In the genomic region with DNA sequence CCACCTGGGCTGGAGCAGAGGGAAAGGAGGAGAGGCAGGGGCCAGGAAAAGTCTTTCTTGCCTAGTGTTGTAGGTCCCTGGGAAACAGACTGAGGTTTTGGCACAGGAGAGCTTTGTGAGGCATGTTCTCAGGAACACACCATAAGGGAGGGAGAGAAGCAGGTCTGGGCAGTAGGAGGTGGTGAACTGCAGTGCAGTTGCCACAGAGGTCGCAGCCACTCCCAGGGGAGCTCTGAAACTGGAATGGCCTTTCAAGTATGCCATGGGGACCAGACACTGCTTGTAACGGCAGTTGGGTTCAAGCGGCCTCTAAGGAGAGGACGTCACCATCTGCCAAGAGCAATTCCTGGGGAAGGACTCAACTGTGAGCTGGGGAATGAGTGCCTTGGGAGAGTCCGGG, we compare ENCODE assay signal across 24 cellular contexts. TPM values are rescaled to one million over a fixed set of nuclear protein-coding genes. Genes with fewer than 3 reads are reported as not detected.
"Had no signal": no experiment of that assay in that cellular context is flagged by ENCODE, and none has a peak within 500 bp of the region (broad histone marks: within the 10 kb centered on the region; RNA-seq: fewer than 3 reads in every experiment).

No MANE protein-coding gene starts in this region.

- H3K36me3 ChIP-seq: ascending aorta, gastrocnemius medialis, heart left ventricle, transverse colon had no signal

- H3K27me3 ChIP-seq: ascending aorta, gastrocnemius medialis had no signal

- H3K27ac ChIP-seq: ascending aorta, gastrocnemius medialis, heart left ventricle, transverse colon had no signal

- DNase-seq: activated CD4-positive, alpha-beta T cell treated with anti-CD3 and anti-CD28 coated beads, Interleukin-2, amount 10 ng/mL, durations not matched to agents 7 days and 5 days; activated CD8-positive, alpha-beta memory T cell treated with anti-CD3 and anti-CD28 coated beads, Interleukin-2, amount 50 U/mL, for 4 hours; activated naive CD4-positive, alpha-beta T cell treated with anti-CD3 and anti-CD28 coated beads, Interleukin-2, amount 10 ng/mL, durations not matched to agents 7 days and 5 days; activated T-cell treated with anti-CD3 and anti-CD28 coated beads, Interleukin-2, amount 50 U/mL, for 4 hours; cerebellar nuclear complex; effector CD4-positive, alpha-beta T cell; gastrocnemius medialis; heart left ventricle; kidney; midbrain; occipital lobe; posterior cingulate gyrus; retina; stimulated activated CD4-positive, alpha-beta T cell treated with anti-CD3 and anti-CD28 coated beads, Interleukin-2, amount 100 ng/mL, for 24 hours; T-helper 1 cell; T1000; transverse colon had no signal

- H3K9me3 Mint-ChIP-seq: activated CD4-positive, alpha-beta T cell treated with anti-CD3 and anti-CD28 coated beads, Interleukin-2, amount 10 ng/mL, durations not matched to agents 7 days and 5 days; activated naive CD4-positive, alpha-beta T cell treated with anti-CD3 and anti-CD28 coated beads, Interleukin-2, amount 10 ng/mL, durations not matched to agents 7 days and 5 days had no signal

- H3K4me1 ChIP-seq: ascending aorta, gastrocnemius medialis, heart left ventricle, transverse colon had no signal

- H3K9me3 ChIP-seq: ascending aorta, gastrocnemius medialis, transverse colon had no signal

- H3K27ac Mint-ChIP-seq: activated CD4-positive, alpha-beta T cell treated with anti-CD3 and anti-CD28 coated beads, Interleukin-2, amount 10 ng/mL, durations not matched to agents 7 days and 5 days; activated naive CD4-positive, alpha-beta T cell treated with anti-CD3 and anti-CD28 coated beads, Interleukin-2, amount 10 ng/mL, durations not matched to agents 7 days and 5 days; stimulated activated naive CD8-positive, alpha-beta T cell treated with anti-CD3 and anti-CD28 coated beads, Interleukin-15, Interleukin-2, amounts not matched to agents 100 ng/mL and 50 ng/mL, for 24 hours had no signal

- H3K4me1 Mint-ChIP-seq: activated CD4-positive, alpha-beta T cell treated with anti-CD3 and anti-CD28 coated beads, Interleukin-2, amount 10 ng/mL, durations not matched to agents 7 days and 5 days; activated naive CD4-positive, alpha-beta T cell treated with anti-CD3 and anti-CD28 coated beads, Interleukin-2, amount 10 ng/mL, durations not matched to agents 7 days and 5 days had no signal

- H3K4me3 Mint-ChIP-seq: activated CD4-positive, alpha-beta T cell treated with anti-CD3 and anti-CD28 coated beads, Interleukin-2, amount 10 ng/mL, durations not matched to agents 7 days and 5 days; activated naive CD4-positive, alpha-beta T cell treated with anti-CD3 and anti-CD28 coated beads, Interleukin-2, amount 10 ng/mL, durations not matched to agents 7 days and 5 days; activated T-cell treated with anti-CD3 and anti-CD28 coated beads, Interleukin-2, amount 50 U/mL, for 4 hours; stimulated activated naive CD8-positive, alpha-beta T cell treated with anti-CD3 and anti-CD28 coated beads, Interleukin-15, Interleukin-2, amounts not matched to agents 100 ng/mL and 50 ng/mL, for 24 hours had no signal

- H3K36me3 Mint-ChIP-seq: activated naive CD4-positive, alpha-beta T cell treated with anti-CD3 and anti-CD28 coated beads, Interleukin-2, amount 10 ng/mL, durations not matched to agents 7 days and 5 days had no signal

- ATAC-seq: activated CD4-positive, CD25-positive, alpha-beta regulatory T cell treated with anti-CD3 and anti-CD28 coated beads, Interleukin-2, amount 50 U/mL, for 24 hours; activated T-cell treated with anti-CD3 and anti-CD28 coated beads, Interleukin-2, amount 50 U/mL, for 4 hours; gastrocnemius medialis; heart left ventricle; left lobe of liver had no signal

- H3K4me3 ChIP-seq: ascending aorta, gastrocnemius medialis, heart left ventricle, lung, transverse colon had no signal

- H3K27me3 Mint-ChIP-seq: activated CD4-positive, alpha-beta T cell treated with anti-CD3 and anti-CD28 coated beads, Interleukin-2, amount 10 ng/mL, durations not matched to agents 7 days and 5 days; stimulated activated naive CD8-positive, alpha-beta T cell treated with anti-CD3 and anti-CD28 coated beads, Interleukin-15, Interleukin-2, amounts not matched to agents 100 ng/mL and 50 ng/mL, for 24 hours had no signal

RNA-seq across cellular contexts. Expression of a gene that starts 35.4 kb away (rescaled TPM):
- total RNA-seq: activated CD4-positive, alpha-beta T cell treated with anti-CD3 and anti-CD28 coated beads, Interleukin-2, amount 10 ng/mL, durations not matched to agents 7 days and 5 days; activated T-cell treated with anti-CD3 and anti-CD28 coated beads, Interleukin-2, amount 50 U/mL, for 4 hours; ascending aorta; gastrocnemius medialis; heart left ventricle; kidney; left lobe of liver; occipital lobe; skeletal muscle tissue; transverse colon had no signal
- polyA plus RNA-seq: heart left ventricle, neural cell had no signal

RNA-seq across cellular contexts. Expression of a gene that starts 43.8 kb away (rescaled TPM):
- total RNA-seq: activated CD4-positive, alpha-beta T cell treated with anti-CD3 and anti-CD28 coated beads, Interleukin-2, amount 10 ng/mL, durations not matched to agents 7 days and 5 days; ascending aorta; gastrocnemius medialis; heart left ventricle; left lobe of liver had no signal
- polyA plus RNA-seq: heart left ventricle, neural cell had no signal
